In genomic region chr19:21843081-21843480, GRCh38 we compare ENCODE assay signal across 35 cellular contexts.
"Had no signal": no experiment of that assay in that cellular context is flagged by ENCODE, and none has a peak within 500 bp of the region (broad histone marks: within the 10 kb centered on the region; RNA-seq: fewer than 3 reads in every experiment).

No MANE protein-coding gene starts in this region.

- H3K9me3 ChIP-seq: adrenal gland, body of pancreas, breast epithelium had no signal

- H3K36me3 ChIP-seq: breast epithelium had no signal

- DNase-seq: activated B cell treated with CpG ODN at 0.5 μM for 24 hours; activated CD4-positive, alpha-beta memory T cell treated with anti-CD3 and anti-CD28 coated beads for 36 hours; activated CD4-positive, alpha-beta T cell treated with anti-CD3 and anti-CD28 coated beads for 4 hours; activated CD4-positive, alpha-beta T cell treated with anti-CD3 and anti-CD28 coated beads, Interleukin-2, amount 10 ng/mL, durations not matched to agents 24 days and 14 days; activated CD4-positive, alpha-beta T cell treated with anti-CD3 and anti-CD28 coated beads, Interleukin-2, amount 50 U/mL, for 1 hour; activated CD4-positive, alpha-beta T cell treated with anti-CD3 and anti-CD28 coated beads, Interleukin-2, amount 50 U/mL, for 4 hours; activated CD4-positive, CD25-positive, alpha-beta regulatory T cell treated with anti-CD3 and anti-CD28 coated beads, Interleukin-2, amount 50 U/mL, for 72 hours; activated CD8-positive, alpha-beta memory T cell treated with anti-CD3 and anti-CD28 coated beads, Interleukin-2, amount 50 U/mL, for 4 hours; activated effector memory CD4-positive, alpha-beta T cell treated with anti-CD3 and anti-CD28 coated beads, Interleukin-2, amount 50 U/mL, for 16 hours; activated gamma-delta T cell treated with Interleukin-2 at 50 U/mL for 16 hours; activated naive CD4-positive, alpha-beta T cell; activated naive CD4-positive, alpha-beta T cell treated with anti-CD3 and anti-CD28 coated beads for 36 hours; activated naive CD8-positive, alpha-beta T cell treated with anti-CD3 and anti-CD28 coated beads for 36 hours; activated T-cell treated with anti-CD3 and anti-CD28 coated beads for 4 hours; activated T-cell treated with anti-CD3 and anti-CD28 coated beads, Interleukin-2, amount 50 U/mL, for 1 hour; activated T-cell treated with anti-CD3 and anti-CD28 coated beads, Interleukin-2, amount 50 U/mL, for 48 hours; adrenal gland; amniotic stem cell; aorta; body of pancreas; brain microvascular endothelial cell; central memory CD4-positive, alpha-beta T cell; SW 1271; T-helper 1 cell; T-helper 2 cell; T-helper 9 cell had no signal

- H3K27me3 ChIP-seq: adrenal gland, body of pancreas, brain microvascular endothelial cell, breast epithelium had no signal

- H3K4me1 ChIP-seq: body of pancreas, breast epithelium had no signal

- H3K4me3 Mint-ChIP-seq: activated B cell treated with CpG ODN at 0.5 μM for 24 hours; activated CD4-positive, alpha-beta memory T cell treated with anti-CD3 and anti-CD28 coated beads for 36 hours; activated CD4-positive, alpha-beta T cell treated with anti-CD3 and anti-CD28 coated beads, Interleukin-2, amount 10 ng/mL, durations not matched to agents 24 days and 14 days; activated naive CD4-positive, alpha-beta T cell treated with anti-CD3 and anti-CD28 coated beads for 36 hours; activated naive CD4-positive, alpha-beta T cell treated with anti-CD3 and anti-CD28 coated beads, Interleukin-2, amount 50 U/mL, for 24 hours; activated naive CD8-positive, alpha-beta T cell treated with anti-CD3 and anti-CD28 coated beads for 36 hours; activated T-helper 1 cell treated with anti-CD3 and anti-CD28 coated beads, Interleukin-12 subunit alpha, Interleukin-12 subunit beta, Interleukin-2, Interleukin-4 antibody, amounts not matched to agents 30 ng/mL and 10 ng/mL and 1 ng/mL, durations not matched to agents 14 hours and 24 hours and 36 hours; activated T-helper 17 cell treated with anti-CD3 and anti-CD28 coated beads, Interleukin-2, amount 50 U/mL, for 72 hours; T-helper 1 cell treated with Interleukin-12 subunit alpha and Interleukin-12 subunit beta and Interleukin-4 antibody, amounts not matched to agents 30 μg/mL and 1 μg/mL, for 36 hours; T-helper 2 cell treated with Interferon-gamma antibody and Interleukin-4, amounts not matched to agents 5 μg/mL and 100 μg/mL, for 36 hours had no signal

- H3K9me3 Mint-ChIP-seq: activated B cell treated with CpG ODN at 0.5 μM for 24 hours; activated CD4-positive, alpha-beta memory T cell treated with anti-CD3 and anti-CD28 coated beads for 36 hours; activated naive CD4-positive, alpha-beta T cell treated with anti-CD3 and anti-CD28 coated beads for 36 hours; activated naive CD4-positive, alpha-beta T cell treated with anti-CD3 and anti-CD28 coated beads, Interleukin-2, amount 50 U/mL, for 24 hours; activated T-helper 17 cell treated with anti-CD3 and anti-CD28 coated beads, Interleukin-2, amount 50 U/mL, for 72 hours had no signal

- FAIRE-seq: astrocyte, TTC549 had no signal

- H3K27ac ChIP-seq: adrenal gland, body of pancreas, brain microvascular endothelial cell, breast epithelium, VCaP had no signal

- H3K27me3 Mint-ChIP-seq: activated B cell treated with CpG ODN at 0.5 μM for 24 hours; activated CD4-positive, alpha-beta memory T cell treated with anti-CD3 and anti-CD28 coated beads for 36 hours; activated CD4-positive, alpha-beta T cell treated with anti-CD3 and anti-CD28 coated beads, Interleukin-2, amount 10 ng/mL, durations not matched to agents 24 days and 14 days; activated naive CD4-positive, alpha-beta T cell treated with anti-CD3 and anti-CD28 coated beads, Interleukin-2, amount 50 U/mL, for 24 hours; activated naive CD8-positive, alpha-beta T cell treated with anti-CD3 and anti-CD28 coated beads for 36 hours; activated T-helper 17 cell treated with anti-CD3 and anti-CD28 coated beads, Interleukin-2, amount 50 U/mL, for 72 hours had no signal

- H3K4me1 Mint-ChIP-seq: activated B cell treated with CpG ODN at 0.5 μM for 24 hours; activated T-helper 17 cell treated with anti-CD3 and anti-CD28 coated beads, Interleukin-2, amount 50 U/mL, for 72 hours had no signal

- ATAC-seq: body of pancreas had no signal

- H3K4me3 ChIP-seq: adrenal gland, body of pancreas, breast epithelium had no signal

- H3K27ac Mint-ChIP-seq: activated B cell treated with CpG ODN at 0.5 μM for 24 hours; activated CD4-positive, alpha-beta memory T cell treated with anti-CD3 and anti-CD28 coated beads for 36 hours; activated CD4-positive, alpha-beta T cell treated with anti-CD3 and anti-CD28 coated beads, Interleukin-2, amount 10 ng/mL, durations not matched to agents 24 days and 14 days; activated naive CD4-positive, alpha-beta T cell treated with anti-CD3 and anti-CD28 coated beads for 36 hours; activated naive CD4-positive, alpha-beta T cell treated with anti-CD3 and anti-CD28 coated beads, Interleukin-2, amount 50 U/mL, for 24 hours; activated naive CD8-positive, alpha-beta T cell treated with anti-CD3 and anti-CD28 coated beads for 36 hours; activated T-helper 1 cell treated with anti-CD3 and anti-CD28 coated beads, Interleukin-12 subunit alpha, Interleukin-12 subunit beta, Interleukin-2, Interleukin-4 antibody, amounts not matched to agents 30 ng/mL and 10 ng/mL and 1 ng/mL, durations not matched to agents 14 hours and 24 hours and 36 hours; activated T-helper 17 cell treated with anti-CD3 and anti-CD28 coated beads, Interleukin-2, amount 50 U/mL, for 72 hours; T-helper 1 cell treated with Interleukin-12 subunit alpha and Interleukin-12 subunit beta and Interleukin-4 antibody, amounts not matched to agents 30 μg/mL and 1 μg/mL, for 36 hours; T-helper 2 cell treated with Interferon-gamma antibody and Interleukin-4, amounts not matched to agents 5 μg/mL and 100 μg/mL, for 36 hours had no signal
